17 cellular contexts compared by ENCODE assay signal in genomic region chr20:53149652-53150205, GRCh38.
DNase-seq lines count a peak whose midpoint lies in the region; ATAC-seq and TF ChIP-seq lines count a peak whose summit lies in the region.
"Had no signal": no experiment of that assay in that cellular context is flagged by ENCODE, and none has a peak within 500 bp of the region (broad histone marks: within the 10 kb centered on the region; RNA-seq: fewer than 3 reads in every experiment).

No MANE protein-coding gene starts in this region.

- peaks cover 22 to 69% (median 58%) of the 10 kb centered on the region in 7 donors for H3K4me1 Mint-ChIP-seq in naive thymus-derived CD4-positive, alpha-beta T cell

- peaks cover 0 to 6% (median 0%) of the 10 kb centered on the region in 5 donors for H3K36me3 Mint-ChIP-seq in naive thymus-derived CD4-positive, alpha-beta T cell
- H3K36me3 Mint-ChIP-seq: activated naive CD8-positive, alpha-beta T cell treated with anti-CD3 and anti-CD28 coated beads, Interleukin-2, amount 10 ng/mL, durations not matched to agents 7 days and 5 days; stimulated activated memory B cell treated with anti-CD40 and anti-IgM and Interleukin-4, amounts not matched to agents 10 μg/mL and 1 μg/mL and 100 μg/mL, for 72 hours had no signal

- TF ChIP-seq POLR2A in suprapubic skin (IDR thresholded peaks at IDR 0.05), result no peak

- POLR2A ChIA-PET in naive thymus-derived CD4-positive, alpha-beta T cell (lab: Charles Lee), result interaction anchor here (0.6 kb wide), 1 partner anchor 27 kb away, joined by 3 read pairs; no protein-coding TSS in a partner anchor

- DNase-seq in cardiac muscle cell (ENCODE audit: low read depth in 1 of 2, low spot score in 1 of 2), result peak in 1 of 2 donors; percentile 9
- no peak for DNase-seq in left ventricle myocardium inferior
- no peak for DNase-seq in naive thymus-derived CD4-positive, alpha-beta T cell
- no peak for DNase-seq in GF-D8 (lab: John Stamatoyannopoulos, UW)
- DNase-seq in suprapubic skin (ENCODE audit: low spot score in 2 of 2), result no peak
- DNase-seq: activated naive CD8-positive, alpha-beta T cell treated with anti-CD3 and anti-CD28 coated beads, Interleukin-2, amount 10 ng/mL, durations not matched to agents 7 days and 5 days; activated T-cell treated with anti-CD3 and anti-CD28 coated beads, Interleukin-2, amount 50 U/mL, for 4 hours; COR-L47; dermis blood vessel endothelial cell; DND-41; HFFc6; kidney; mesendoderm; RPMI8226 had no signal

- H3K27ac ChIP-seq in cardiac muscle cell, result peak overlapping the region; percentile 74
- no peak overlapping the region for H3K27ac ChIP-seq in left ventricle myocardium inferior (replicated peaks)
- peak overlapping the region; percentile 61 for H3K27ac ChIP-seq in VCaP
- no peak overlapping the region for H3K27ac ChIP-seq in naive thymus-derived CD4-positive, alpha-beta T cell (ENCODE audit: low read depth, low read length)
- no peak overlapping the region for H3K27ac ChIP-seq in suprapubic skin

- H3K9me3 ChIP-seq in cardiac muscle cell (ENCODE audit: low read depth), result no peaks in the 10 kb centered on the region
- H3K9me3 ChIP-seq in left ventricle myocardium inferior (replicated peaks), result no peaks in the 10 kb centered on the region
- H3K9me3 ChIP-seq in naive thymus-derived CD4-positive, alpha-beta T cell (ENCODE audit: control insufficient read depth in 2 of 3, low read length in 3 of 3), result no peaks in the 10 kb centered on the region
- H3K9me3 ChIP-seq in suprapubic skin, result no peaks in the 10 kb centered on the region

- no peaks in the 10 kb centered on the region for H3K9me3 Mint-ChIP-seq in naive thymus-derived CD4-positive, alpha-beta T cell
- H3K9me3 Mint-ChIP-seq: activated naive CD8-positive, alpha-beta T cell treated with anti-CD3 and anti-CD28 coated beads, Interleukin-2, amount 10 ng/mL, durations not matched to agents 7 days and 5 days; activated T-cell treated with anti-CD3 and anti-CD28 coated beads, Interleukin-2, amount 50 U/mL, for 4 hours; stimulated activated memory B cell treated with anti-CD40 and anti-IgM and Interleukin-4, amounts not matched to agents 10 μg/mL and 1 μg/mL and 100 μg/mL, for 72 hours had no signal

- H3K36me3 ChIP-seq in cardiac muscle cell (no peaks in the 10 kb centered on the region), left ventricle myocardium inferior (no peaks in the 10 kb centered on the region), suprapubic skin (no peaks in the 10 kb centered on the region)
- no peaks in the 10 kb centered on the region for H3K36me3 ChIP-seq in naive thymus-derived CD4-positive, alpha-beta T cell (ENCODE audit: control insufficient read depth in 2 of 3, insufficient read depth in 3 of 3, low read length in 3 of 3)

- no peak for ATAC-seq in naive thymus-derived CD4-positive, alpha-beta T cell
- ATAC-seq in HG03520 (IDR thresholded peaks at IDR 0.05; ENCODE audit: unreplicated experiment), result no peak
- ATAC-seq: activated T-cell treated with anti-CD3 and anti-CD28 coated beads, Interleukin-2, amount 50 U/mL, for 4 hours; stimulated activated memory B cell treated with anti-CD40 and anti-IgM and Interleukin-4, amounts not matched to agents 10 μg/mL and 1 μg/mL and 100 μg/mL, for 72 hours had no signal

- TF ChIP-seq CTCF in cardiac muscle cell (IDR thresholded peaks at IDR 0.05; ENCODE audit: low read depth, low read length) (no peak), left ventricle myocardium inferior (IDR thresholded peaks at IDR 0.05; ENCODE audit: borderline replicate concordance) (no peak), VCaP (conservative IDR thresholded peaks at IDR 0.05) (no peak), suprapubic skin (IDR thresholded peaks at IDR 0.05) (no peak)

- H3K27me3 ChIP-seq in cardiac muscle cell (no peaks in the 10 kb centered on the region), left ventricle myocardium inferior (ENCODE audit: low read depth) (peaks cover 29% of the 10 kb centered on the region), suprapubic skin (no peaks in the 10 kb centered on the region)
- H3K27me3 ChIP-seq in naive thymus-derived CD4-positive, alpha-beta T cell (ENCODE audit: control insufficient read depth in 2 of 2, insufficient read depth in 2 of 2, low read length in 2 of 2), result no peaks in the 10 kb centered on the region

- H3K27ac Mint-ChIP-seq in naive thymus-derived CD4-positive, alpha-beta T cell, result peak overlapping the region in 1 of 9 donors; percentile 7
- H3K27ac Mint-ChIP-seq: activated naive CD8-positive, alpha-beta T cell treated with anti-CD3 and anti-CD28 coated beads, Interleukin-2, amount 10 ng/mL, durations not matched to agents 7 days and 5 days; HFFc6; stimulated activated memory B cell treated with anti-CD40 and anti-IgM and Interleukin-4, amounts not matched to agents 10 μg/mL and 1 μg/mL and 100 μg/mL, for 72 hours had no signal

- no peaks in the 10 kb centered on the region for H3K27me3 Mint-ChIP-seq in naive thymus-derived CD4-positive, alpha-beta T cell
- H3K27me3 Mint-ChIP-seq: stimulated activated memory B cell treated with anti-CD40 and anti-IgM and Interleukin-4, amounts not matched to agents 10 μg/mL and 1 μg/mL and 100 μg/mL, for 72 hours had no signal

- 41% methylated on average over 7 of the region's 7 CpGs for WGBS in suprapubic skin

- CTCF ChIA-PET in naive thymus-derived CD4-positive, alpha-beta T cell (lab: Charles Lee), result interaction anchor here (0.7 kb wide), 1 partner anchor 27 kb away, joined by 3 read pairs; no protein-coding TSS in a partner anchor

- peak overlapping the region in 6 of 10 donors; percentile 12 to 56 (median 35) for H3K4me3 Mint-ChIP-seq in naive thymus-derived CD4-positive, alpha-beta T cell
- H3K4me3 Mint-ChIP-seq: activated naive CD8-positive, alpha-beta T cell treated with anti-CD3 and anti-CD28 coated beads, Interleukin-2, amount 10 ng/mL, durations not matched to agents 7 days and 5 days; HFFc6; stimulated activated memory B cell treated with anti-CD40 and anti-IgM and Interleukin-4, amounts not matched to agents 10 μg/mL and 1 μg/mL and 100 μg/mL, for 72 hours had no signal

- intact Hi-C loops in left ventricle myocardium inferior (cut with micrococcal nuclease), result no loop called here
- intact Hi-C loops in naive thymus-derived CD4-positive, alpha-beta T cell (cut with micrococcal nuclease), result loop anchor here in 1 of 2 donors (5.0 kb wide), 3 partner anchors 68 to 177 kb away; partner anchors contain the start of gene TSHZ2

- no peak overlapping the region for H3K4me3 ChIP-seq in cardiac muscle cell
- H3K4me3 ChIP-seq in left ventricle myocardium inferior, result no peak overlapping the region
- H3K4me3 ChIP-seq in naive thymus-derived CD4-positive, alpha-beta T cell (ENCODE audit: low read length), result no peak overlapping the region
- no peak overlapping the region for H3K4me3 ChIP-seq in suprapubic skin

- TF ChIP-seq EP300 in suprapubic skin (IDR thresholded peaks at IDR 0.05), result no peak

- H3K4me1 ChIP-seq in cardiac muscle cell (ENCODE audit: low read depth) (peaks cover 36% of the 10 kb centered on the region), left ventricle myocardium inferior (peaks cover 15% of the 10 kb centered on the region), suprapubic skin (peaks cover 6% of the 10 kb centered on the region)
- H3K4me1 ChIP-seq in naive thymus-derived CD4-positive, alpha-beta T cell (ENCODE audit: control insufficient read depth in 2 of 2, insufficient read depth in 2 of 2, low read length in 2 of 2), result peaks cover 0 to 13% of the 10 kb centered on the region in 2 donors

Comparison
In these comparisons a context has a peak if more than half of its experiments do, and no peak if none do; other contexts are left out.
1. H3K27ac ChIP-seq: peak in cardiac muscle cell (single experiment) and VCaP (single experiment); none in left ventricle myocardium inferior (single experiment), naive thymus-derived CD4-positive, alpha-beta T cell (single experiment) and suprapubic skin (single experiment).